16 cellular contexts compared by ENCODE assay signal in genomic region chr1:43434256-43434655, GRCh38. TPM values are rescaled to one million over a fixed set of nuclear protein-coding genes. Genes with fewer than 3 reads are reported as not detected.
DNase-seq lines count a peak whose midpoint lies in the region; ATAC-seq and TF ChIP-seq lines count a peak whose summit lies in the region.
"Had no signal": no experiment of that assay in that cellular context is flagged by ENCODE, and none has a peak within 500 bp of the region (broad histone marks: within the 10 kb centered on the region; RNA-seq: fewer than 3 reads in every experiment).

No MANE protein-coding gene starts in this region.

- H3K27me3 ChIP-seq in endodermal cell (ENCODE audit: control insufficient read depth, insufficient read depth, low read length, poor library complexity, severe bottlenecking), result no peaks in the 10 kb centered on the region
- no peaks in the 10 kb centered on the region for H3K27me3 ChIP-seq in aorta (ENCODE audit: control insufficient read depth in 1 of 2, insufficient read depth in 2 of 2, low read length in 1 of 2)

- DNase-seq in cardiac septum (ENCODE audit: low spot score), result peak; percentile 46
- DNase-seq in Right ventricle myocardium inferior (ENCODE audit: missing footprints), result no peak
- DNase-seq in endodermal cell, result peak; percentile 16
- peak; percentile 40 for DNase-seq in sciatic nerve (ENCODE audit: low spot score)
- DNase-seq in aorta, result peak; percentile 36 to 38
- no peak for DNase-seq in glomerular visceral epithelial cell (ENCODE audit: extremely low spot score)
- no peak for DNase-seq in DMS 273 treated with DMSO at 0.1 percent for 48 hours (lab: John Stamatoyannopoulos, UW)
- no peak for DNase-seq in omental fat pad (ENCODE audit: low spot score)
- DNase-seq: C1 segment of cervical spinal cord; CD4-positive, alpha-beta memory T cell; COR-L47; DND-41; GF-D8; GOT3 had no signal

- H3K27ac ChIP-seq in endodermal cell (ENCODE audit: low read depth, low read length), result no peak overlapping the region
- H3K27ac ChIP-seq in aorta (ENCODE audit: low read depth in 1 of 2, low read length in 2 of 2), result no peak overlapping the region

- H3K4me3 ChIP-seq in endodermal cell (ENCODE audit: low read length) (no peak overlapping the region), aorta (ENCODE audit: low read length in 2 of 2) (no peak overlapping the region)
- H3K4me3 ChIP-seq: HAP-1 had no signal

- H3K27ac Mint-ChIP-seq in endodermal cell, result no peak overlapping the region
- H3K27ac Mint-ChIP-seq: B cell had no signal

- H3K36me3 Mint-ChIP-seq in endodermal cell (ENCODE audit: low read depth), result peaks cover 67% of the 10 kb centered on the region

- no peaks in the 10 kb centered on the region for H3K9me3 Mint-ChIP-seq in endodermal cell

- intact Hi-C loops in cardiac septum (cut with DNase I), result no loop called here
- intact Hi-C loops in Right ventricle myocardium inferior (cut with DNase I), result no loop called here
- intact Hi-C loops in sciatic nerve (cut with DNase I), result no loop called here
- intact Hi-C loops in aorta (cut with DNase I), result no loop called here

- no peak for TF ChIP-seq CTCF in endodermal cell (conservative IDR thresholded peaks at IDR 0.05)
- TF ChIP-seq CTCF in omental fat pad (IDR thresholded peaks at IDR 0.05), result no peak

- H3K4me1 Mint-ChIP-seq in endodermal cell, result no peaks in the 10 kb centered on the region
- H3K4me1 Mint-ChIP-seq: B cell; CD4-positive, alpha-beta memory T cell had no signal

- no peaks in the 10 kb centered on the region for H3K27me3 Mint-ChIP-seq in endodermal cell (ENCODE audit: insufficient read depth)
- H3K27me3 Mint-ChIP-seq: B cell; CD4-positive, alpha-beta memory T cell had no signal

- no peak for ATAC-seq in Right ventricle myocardium inferior
- no peak for ATAC-seq in sciatic nerve
- no peak for ATAC-seq in aorta (ENCODE audit: low FRiP score)
- no peak for ATAC-seq in omental fat pad (ENCODE audit: low FRiP score)

- WGBS in endodermal cell (ENCODE audit: insufficient coverage in 1 of 2, insufficient read length in 1 of 2), 2 experiments, result 89 to 92% methylated on average over 6 to 7 of the region's 7 CpGs
- WGBS in aorta, 2 donors, result 85 to 86% methylated on average over 7 of the region's 7 CpGs

- no peak overlapping the region for H3K4me3 Mint-ChIP-seq in endodermal cell
- H3K4me3 Mint-ChIP-seq: B cell; CD4-positive, alpha-beta memory T cell had no signal

- H3K9me3 ChIP-seq in endodermal cell (ENCODE audit: control insufficient read depth, low read length) (no peaks in the 10 kb centered on the region), aorta (ENCODE audit: control insufficient read depth, low read length) (no peaks in the 10 kb centered on the region)
- H3K9me3 ChIP-seq: HAP-1 had no signal

- H3K4me1 ChIP-seq in endodermal cell (ENCODE audit: control insufficient read depth, insufficient read depth, low read length) (no peaks in the 10 kb centered on the region), aorta (ENCODE audit: control insufficient read depth in 1 of 2, insufficient read depth in 2 of 2, low read length in 2 of 2) (no peaks in the 10 kb centered on the region)
- H3K4me1 ChIP-seq: HAP-1 had no signal

- no peak overlapping the region for H3K9ac ChIP-seq in endodermal cell (ENCODE audit: extremely low read depth, low read length, poor library complexity, severe bottlenecking)

- H3K36me3 ChIP-seq in endodermal cell (ENCODE audit: control insufficient read depth, insufficient read depth, low read length), result peaks cover 56% of the 10 kb centered on the region
- H3K36me3 ChIP-seq in aorta (ENCODE audit: control insufficient read depth in 1 of 2, insufficient read depth in 2 of 2, low read length in 1 of 2), result peaks cover 13 to 14% of the 10 kb centered on the region in 2 donors

RNA-seq across cellular contexts. Expression of gene HYI, which starts 19.5 kb away (rescaled TPM):
- 26.3 TPM for total RNA-seq in cardiac septum
- total RNA-seq in Right ventricle myocardium inferior, result 20.2 TPM
- 10 to 100 TPM; 34.4 to 34.8 TPM for total RNA-seq in endodermal cell
- polyA plus RNA-seq in endodermal cell (2013, experiment 1 of 2), result 29.7 TPM
- polyA plus RNA-seq in endodermal cell (2013, experiment 2 of 2), result 25.6 TPM
- 63.6 TPM for total RNA-seq in sciatic nerve
- 10 to 100 TPM; 38.0 to 63.3 TPM for total RNA-seq in aorta
- 100 to 1,000 TPM in 1 of 2 donors, 10 to 100 TPM in 1; 63.9 to 190 TPM for polyA plus RNA-seq in aorta
- total RNA-seq in omental fat pad, result 10 to 100 TPM; 39.5 to 59.0 (median 53.2) TPM

RNA-seq across cellular contexts. Expression of gene SZT2, which starts 44.6 kb away (rescaled TPM):
- total RNA-seq in cardiac septum (35.7 TPM), Right ventricle myocardium inferior (22.5 TPM), endodermal cell (10 to 100 TPM; 55.6 to 59.7 TPM), sciatic nerve (86.6 TPM), aorta (10 to 100 TPM; 70.6 to 91.5 TPM), omental fat pad (10 to 100 TPM; 26.4 to 61.9 (median 36.7) TPM)
- 13.6 TPM for polyA plus RNA-seq in endodermal cell (2013, experiment 1 of 2)
- polyA plus RNA-seq in endodermal cell (2013, experiment 2 of 2), result 12.3 TPM
- polyA plus RNA-seq in aorta, result 10 to 100 TPM in 1 of 2 donors, 1 to 10 TPM in 1; 5.6 to 22.6 TPM

RNA-seq across cellular contexts. Expression of gene MED8, which starts 44.7 kb away (rescaled TPM):
- total RNA-seq in cardiac septum, result 17.9 TPM
- 18.0 TPM for total RNA-seq in Right ventricle myocardium inferior
- total RNA-seq in endodermal cell, result 10 to 100 TPM; 16.1 to 18.8 TPM
- 21.9 TPM for polyA plus RNA-seq in endodermal cell (2013, experiment 1 of 2)
- polyA plus RNA-seq in endodermal cell (2013, experiment 2 of 2), result 20.6 TPM
- total RNA-seq in sciatic nerve, result 30.8 TPM
- total RNA-seq in aorta, result 10 to 100 TPM; 32.6 to 34.9 TPM
- 10 to 100 TPM; 28.9 to 32.2 TPM for polyA plus RNA-seq in aorta
- total RNA-seq in omental fat pad, result 10 to 100 TPM; 26.3 to 51.4 (median 37.1) TPM

Comparison
In these comparisons a context has a peak if more than half of its experiments do, and no peak if none do; other contexts are left out.
1. DNase-seq: peak in cardiac septum (single experiment), endodermal cell (single experiment), sciatic nerve (single experiment) and aorta (2 of 2); none in Right ventricle myocardium inferior (single experiment), glomerular visceral epithelial cell (single experiment), DMS 273 treated with DMSO at 0.1 percent for 48 hours (single experiment) and omental fat pad (single experiment).